ENCODE assay signal across 14 cellular contexts in the genomic region with DNA sequence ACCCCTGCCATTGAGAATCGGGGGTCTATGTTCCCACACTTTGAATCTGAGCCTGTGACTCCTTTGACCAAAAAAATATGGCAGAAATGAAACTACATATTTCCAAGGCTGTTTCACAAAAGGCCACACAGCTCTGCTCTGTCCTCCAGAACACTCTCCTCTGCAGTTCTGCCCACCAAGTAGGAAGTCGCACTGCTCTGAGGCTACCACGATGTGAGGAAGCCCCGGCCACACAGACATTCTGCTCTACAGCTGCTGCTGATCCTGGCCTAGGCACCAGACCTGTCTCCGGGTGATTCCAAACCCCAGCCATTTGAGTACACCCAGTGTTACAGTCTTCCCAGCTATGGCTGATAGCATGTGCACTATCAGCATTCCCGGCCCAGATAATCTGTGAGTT.
A peak's percentile ranks its signal among the peaks of the same experiment; 100 is the strongest.
DNase-seq lines count a peak whose midpoint lies in the region; ATAC-seq and TF ChIP-seq lines count a peak whose summit lies in the region.
"Had no signal": no experiment of that assay in that cellular context is flagged by ENCODE, and none has a peak within 500 bp of the region (broad histone marks: within the 10 kb centered on the region; RNA-seq: fewer than 3 reads in every experiment).

No MANE protein-coding gene starts in this region.

- no peak for TF ChIP-seq CTCF in DOHH2 (IDR thresholded peaks at IDR 0.05; ENCODE audit: low read depth, low read length, poor library complexity, severe bottlenecking)

- H3K9me3 ChIP-seq in DOHH2 (ENCODE audit: control insufficient read depth, insufficient read depth, low read length) = no peaks in the 10 kb centered on the region
- H3K9me3 ChIP-seq: thoracic aorta had no signal

- DNase-seq in activated CD4-positive, alpha-beta memory T cell treated with anti-CD3 and anti-CD28 coated beads for 36 hours = no peak
- no peak for DNase-seq in naive thymus-derived CD8-positive, alpha-beta T cell
- no peak for DNase-seq in germinal center (ENCODE audit: low spot score)
- DNase-seq: brain microvascular endothelial cell; effector memory CD4-positive, alpha-beta T cell; NCI-H2081 had no signal

- no peaks in the 10 kb centered on the region for H3K9me2 ChIP-seq in DOHH2 (replicated peaks; ENCODE audit: control insufficient read depth, low read length)

- H3K4me1 Mint-ChIP-seq in activated CD4-positive, alpha-beta memory T cell treated with anti-CD3 and anti-CD28 coated beads for 36 hours (ENCODE audit: low read depth) = peaks cover 43% of the 10 kb centered on the region
- H3K4me1 Mint-ChIP-seq in naive thymus-derived CD8-positive, alpha-beta T cell = peaks cover 33 to 81% (median 69%) of the 10 kb centered on the region in 4 donors

- H3K36me3 Mint-ChIP-seq in activated CD4-positive, alpha-beta memory T cell treated with anti-CD3 and anti-CD28 coated beads for 36 hours = no peaks in the 10 kb centered on the region
- H3K36me3 Mint-ChIP-seq in naive thymus-derived CD8-positive, alpha-beta T cell = no peaks in the 10 kb centered on the region
- H3K36me3 Mint-ChIP-seq: mesothelial cell of epicardium had no signal

- no peaks in the 10 kb centered on the region for H3K27me3 ChIP-seq in DOHH2 (ENCODE audit: control insufficient read depth, low read length)
- H3K27me3 ChIP-seq: brain microvascular endothelial cell had no signal

- H3K27me3 Mint-ChIP-seq in activated CD4-positive, alpha-beta memory T cell treated with anti-CD3 and anti-CD28 coated beads for 36 hours = no peaks in the 10 kb centered on the region
- no peaks in the 10 kb centered on the region for H3K27me3 Mint-ChIP-seq in naive thymus-derived CD8-positive, alpha-beta T cell

- POLR2A ChIA-PET in activated CD4-positive, alpha-beta memory T cell treated with anti-CD3 and anti-CD28 coated beads for 36 hours (lab: Charles Lee) = no interaction called here
- POLR2A ChIA-PET in naive thymus-derived CD8-positive, alpha-beta T cell (lab: Charles Lee) = interaction anchor here (0.6 to 3.1 kb wide), 2 partner anchors 71 to 85 kb away, joined by 3 to 19 read pairs; partner anchors contain the start of genes FARS2 and LYRM4

- peaks cover 14% of the 10 kb centered on the region for H3F3A ChIP-seq in DOHH2 (ENCODE audit: control insufficient read depth, insufficient read depth)

- peak overlapping the region; percentile 71 for H3K4me2 ChIP-seq in DOHH2 (ENCODE audit: low read length)

- H3K36me3 ChIP-seq in DOHH2 (ENCODE audit: control insufficient read depth, low read length) = no peaks in the 10 kb centered on the region
- H3K36me3 ChIP-seq: brain microvascular endothelial cell, thoracic aorta had no signal

- CTCF ChIA-PET in activated CD4-positive, alpha-beta memory T cell treated with anti-CD3 and anti-CD28 coated beads for 36 hours (lab: Charles Lee) = interaction anchor here (1.0 to 1.5 kb wide), 2 partner anchors 32 to 39 kb away, joined by 3 to 6 read pairs; no protein-coding TSS in a partner anchor

- intact Hi-C loops in activated CD4-positive, alpha-beta memory T cell treated with anti-CD3 and anti-CD28 coated beads for 36 hours (cut with micrococcal nuclease) = no loop called here

- no peaks in the 10 kb centered on the region for H3K9me3 Mint-ChIP-seq in activated CD4-positive, alpha-beta memory T cell treated with anti-CD3 and anti-CD28 coated beads for 36 hours
- no peaks in the 10 kb centered on the region for H3K9me3 Mint-ChIP-seq in naive thymus-derived CD8-positive, alpha-beta T cell
- H3K9me3 Mint-ChIP-seq: mesothelial cell of epicardium had no signal

- ATAC-seq in HG03175 (IDR thresholded peaks at IDR 0.05; ENCODE audit: unreplicated experiment) = peak; percentile 36
- ATAC-seq in naive thymus-derived CD8-positive, alpha-beta T cell = no peak
- ATAC-seq in GM18868 (IDR thresholded peaks at IDR 0.05; ENCODE audit: unreplicated experiment) = no peak
- no peak for ATAC-seq in HG03039 (IDR thresholded peaks at IDR 0.05; ENCODE audit: unreplicated experiment)
- no peak for ATAC-seq in GM18517 (IDR thresholded peaks at IDR 0.05; ENCODE audit: unreplicated experiment)

- no peak overlapping the region for H3K27ac ChIP-seq in DOHH2 (ENCODE audit: low read depth, low read length)
- H3K27ac ChIP-seq: brain microvascular endothelial cell, thoracic aorta had no signal

- H3K79me2 ChIP-seq in DOHH2 (ENCODE audit: control insufficient read depth, low read length) = no peaks in the 10 kb centered on the region
- H3K79me2 ChIP-seq: parathyroid adenoma had no signal

- peak overlapping the region; percentile 54 for H3K27ac Mint-ChIP-seq in activated CD4-positive, alpha-beta memory T cell treated with anti-CD3 and anti-CD28 coated beads for 36 hours
- peak overlapping the region; percentile 87 to 96 (median 92) for H3K27ac Mint-ChIP-seq in naive thymus-derived CD8-positive, alpha-beta T cell
- H3K27ac Mint-ChIP-seq: mesothelial cell of epicardium had no signal

- H3K4me1 ChIP-seq in DOHH2 (ENCODE audit: control insufficient read depth, low read length) = peaks cover 61% of the 10 kb centered on the region
- H3K4me1 ChIP-seq: parathyroid adenoma had no signal

- H4K20me1 ChIP-seq in DOHH2 (ENCODE audit: control insufficient read depth, insufficient read depth, low read depth, low read length) = no peaks in the 10 kb centered on the region

- no peak overlapping the region for H3K4me3 Mint-ChIP-seq in activated CD4-positive, alpha-beta memory T cell treated with anti-CD3 and anti-CD28 coated beads for 36 hours
- H3K4me3 Mint-ChIP-seq in naive thymus-derived CD8-positive, alpha-beta T cell = peak overlapping the region; percentile 50 to 82 (median 76)
- H3K4me3 Mint-ChIP-seq: mesothelial cell of epicardium had no signal

- peak overlapping the region; percentile 59 for H3K4me3 ChIP-seq in DOHH2 (ENCODE audit: low read length)
- H3K4me3 ChIP-seq: thoracic aorta had no signal
